In the genomic region with DNA sequence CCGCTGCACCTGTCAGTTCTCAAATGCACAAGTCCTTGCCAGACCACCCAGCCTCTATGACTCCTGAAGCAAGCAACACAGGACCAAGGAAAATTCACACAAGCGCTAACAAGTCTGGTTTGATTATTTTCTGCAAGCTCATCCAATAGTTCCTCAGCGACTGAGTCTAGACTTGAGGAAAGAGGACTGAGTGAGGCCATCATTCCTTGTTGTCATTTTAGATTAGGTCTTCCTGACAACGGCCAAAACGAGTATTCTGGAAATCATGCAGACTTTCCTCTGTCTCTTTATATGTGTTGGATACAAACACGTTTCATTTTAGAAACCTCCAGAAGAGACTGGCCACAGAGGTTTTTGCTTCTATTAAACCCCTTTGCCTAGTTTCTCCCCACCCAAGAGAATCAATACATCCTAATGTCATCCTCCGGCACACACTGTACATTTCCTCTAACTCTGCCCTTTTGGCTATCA, we compare ENCODE assay signal across 8 cellular contexts. TPM values are rescaled to one million over a fixed set of nuclear protein-coding genes. Genes with fewer than 3 reads are reported as not detected.
DNase-seq lines count a peak whose midpoint lies in the region; ATAC-seq lines count a peak whose summit lies in the region.

No MANE protein-coding gene starts in this region.

- ATAC-seq in HG03045 (IDR thresholded peaks at IDR 0.05; ENCODE audit: unreplicated experiment) = no peak
- no peak for ATAC-seq in HG03378 (IDR thresholded peaks at IDR 0.05; ENCODE audit: unreplicated experiment)
- no peak for ATAC-seq in GM18861 (IDR thresholded peaks at IDR 0.05; ENCODE audit: unreplicated experiment)

- H3K4me3 ChIP-seq in CD4-positive, alpha-beta memory T cell (ENCODE audit: low read length in 2 of 2) = peak overlapping the region; percentile 87 to 97
- peak overlapping the region; percentile 98 for H3K4me3 ChIP-seq in Jurkat, Clone E6-1 (ENCODE audit: low read length)
- peak overlapping the region; percentile 79 to 89 (median 88) for H3K4me3 ChIP-seq in subcutaneous abdominal adipose tissue (ENCODE audit: low read depth in 1 of 5, low read length in 5 of 5)

- CTCF ChIA-PET in CD4-positive, alpha-beta memory T cell (lab: Charles Lee; ENCODE audit: partially characterized antibody) = interaction anchor here (1.1 to 2.1 kb wide), 9 partner anchors 9 to 76 kb away, joined by 3 to 11 read pairs (median 5); no protein-coding TSS in a partner anchor

- DNase-seq in CD4-positive, alpha-beta memory T cell = peak in 3 of 5 donors; percentile 16 to 29 (median 20)
- DNase-seq in Jurkat, Clone E6-1 (ENCODE audit: low read depth, low spot score) = no peak
- DNase-seq in iris pigment epithelial cell (ENCODE audit: low read depth) = peak; percentile 56

- H3K9me3 Mint-ChIP-seq in CD4-positive, alpha-beta memory T cell = peaks cover 0 to 3% (median 0%) of the 10 kb centered on the region in 8 donors

- H3K36me3 Mint-ChIP-seq in CD4-positive, alpha-beta memory T cell = peaks cover 7 to 38% of the 10 kb centered on the region in 2 donors

- intact Hi-C loops in CD4-positive, alpha-beta memory T cell (cut with micrococcal nuclease) = loop anchor here (1.0 to 5.0 kb wide), 8 partner anchors 32 to 734 kb away; partner anchors contain the start of genes CEP95, DDX5, FTSJ3 and ICAM2

- peak overlapping the region; percentile 91 to 100 (median 99) for H3K4me3 Mint-ChIP-seq in CD4-positive, alpha-beta memory T cell

- H3K4me1 ChIP-seq in CD4-positive, alpha-beta memory T cell (ENCODE audit: insufficient read depth, low read length) = peaks cover 65% of the 10 kb centered on the region
- H3K4me1 ChIP-seq in subcutaneous abdominal adipose tissue (ENCODE audit: control insufficient read depth in 5 of 5, insufficient read depth in 5 of 5, low read length in 5 of 5) = peaks cover 19 to 48% (median 44%) of the 10 kb centered on the region in 5 donors

- peaks cover 32 to 77% (median 48%) of the 10 kb centered on the region in 4 donors for H3K4me1 Mint-ChIP-seq in CD4-positive, alpha-beta memory T cell

- H3K27ac Mint-ChIP-seq in CD4-positive, alpha-beta memory T cell = peak overlapping the region; percentile 99 to 100 (median 100)

- H3K27me3 Mint-ChIP-seq in CD4-positive, alpha-beta memory T cell = no peaks in the 10 kb centered on the region

- peak overlapping the region; percentile 99 for H3K27ac ChIP-seq in CD4-positive, alpha-beta memory T cell (ENCODE audit: low read depth, low read length)
- H3K27ac ChIP-seq in angular gyrus (ENCODE audit: low read depth, low read length) (peak overlapping the region; percentile 95), subcutaneous abdominal adipose tissue (ENCODE audit: low read depth, low read length) (peak overlapping the region; percentile 98)

- H3K36me3 ChIP-seq in CD4-positive, alpha-beta memory T cell (ENCODE audit: insufficient read depth, low read length) = no peaks in the 10 kb centered on the region
- peaks cover 0 to 7% (median 2%) of the 10 kb centered on the region in 5 donors for H3K36me3 ChIP-seq in subcutaneous abdominal adipose tissue (ENCODE audit: control insufficient read depth in 5 of 5, insufficient read depth in 5 of 5, low read length in 5 of 5)

- H3K9ac ChIP-seq in subcutaneous abdominal adipose tissue (ENCODE audit: low read length in 5 of 5) = peak overlapping the region; percentile 90 to 97 (median 96)

- no peaks in the 10 kb centered on the region for H3K9me3 ChIP-seq in CD4-positive, alpha-beta memory T cell (ENCODE audit: control insufficient read depth in 1 of 2, low read length in 2 of 2)
- H3K9me3 ChIP-seq in subcutaneous abdominal adipose tissue (ENCODE audit: control insufficient read depth in 5 of 5, low read length in 5 of 5) = no peaks in the 10 kb centered on the region

- POLR2A ChIA-PET in CD4-positive, alpha-beta memory T cell (lab: Charles Lee; ENCODE audit: partially characterized antibody) = interaction anchor here (0.8 to 6.7 kb wide), 30 partner anchors 8 to 733 kb away, joined by 3 to 178 read pairs (median 8); partner anchors contain the start of genes CEP95, CYB561, DDX5 and ICAM2

- no peaks in the 10 kb centered on the region for H3K27me3 ChIP-seq in CD4-positive, alpha-beta memory T cell (ENCODE audit: insufficient read depth, low read length)
- H3K27me3 ChIP-seq in subcutaneous abdominal adipose tissue (ENCODE audit: control insufficient read depth in 5 of 5, insufficient read depth in 4 of 5, low read length in 5 of 5) = peaks cover 0 to 6% (median 0%) of the 10 kb centered on the region in 5 donors

RNA-seq across cellular contexts. Expression of gene CCDC47, which starts 0.6 kb away (rescaled TPM):
- total RNA-seq in CD4-positive, alpha-beta memory T cell = 10 to 100 TPM; 36.7 to 39.0 TPM
- 10 to 100 TPM; 31.3 to 46.9 TPM for polyA plus RNA-seq in CD4-positive, alpha-beta memory T cell
- polyA plus RNA-seq in Jurkat, Clone E6-1 (2012; ENCODE audit: insufficient read depth, insufficient read length) = 56.9 TPM

RNA-seq across cellular contexts. Expression of gene DDX42, which starts 1.1 kb away (rescaled TPM):
- 100 to 1,000 TPM; 174 to 183 TPM for total RNA-seq in CD4-positive, alpha-beta memory T cell
- 10 to 100 TPM in 1 of 2 donors, 1 to 10 TPM in 1; 6.9 to 18.4 TPM for polyA plus RNA-seq in CD4-positive, alpha-beta memory T cell
- polyA plus RNA-seq in Jurkat, Clone E6-1 (2012; ENCODE audit: insufficient read depth, insufficient read length) = 105 TPM

RNA-seq across cellular contexts. Expression of gene STRADA, which starts 31.2 kb away (rescaled TPM):
- total RNA-seq in CD4-positive, alpha-beta memory T cell = 10 to 100 TPM; 55.6 to 58.3 TPM
- polyA plus RNA-seq in CD4-positive, alpha-beta memory T cell = 10 to 100 TPM; 20.0 to 21.3 TPM
- 52.1 TPM for polyA plus RNA-seq in Jurkat, Clone E6-1 (2012; ENCODE audit: insufficient read depth, insufficient read length)

RNA-seq across cellular contexts. Expression of gene PSMC5, which starts 54.4 kb away (rescaled TPM):
- total RNA-seq in CD4-positive, alpha-beta memory T cell = 100 to 1,000 TPM; 121 TPM
- polyA plus RNA-seq in CD4-positive, alpha-beta memory T cell = 100 to 1,000 TPM; 188 to 227 TPM
- 507 TPM for polyA plus RNA-seq in Jurkat, Clone E6-1 (2012; ENCODE audit: insufficient read depth, insufficient read length)

RNA-seq across cellular contexts. Expression of gene FTSJ3, which starts 54.6 kb away (rescaled TPM):
- 10 to 100 TPM; 62.1 to 62.2 TPM for total RNA-seq in CD4-positive, alpha-beta memory T cell
- polyA plus RNA-seq in CD4-positive, alpha-beta memory T cell = 10 to 100 TPM; 12.3 to 40.8 TPM
- 90.6 TPM for polyA plus RNA-seq in Jurkat, Clone E6-1 (2012; ENCODE audit: insufficient read depth, insufficient read length)
